1 cellular context compared by ENCODE assay signal in the genomic region with DNA sequence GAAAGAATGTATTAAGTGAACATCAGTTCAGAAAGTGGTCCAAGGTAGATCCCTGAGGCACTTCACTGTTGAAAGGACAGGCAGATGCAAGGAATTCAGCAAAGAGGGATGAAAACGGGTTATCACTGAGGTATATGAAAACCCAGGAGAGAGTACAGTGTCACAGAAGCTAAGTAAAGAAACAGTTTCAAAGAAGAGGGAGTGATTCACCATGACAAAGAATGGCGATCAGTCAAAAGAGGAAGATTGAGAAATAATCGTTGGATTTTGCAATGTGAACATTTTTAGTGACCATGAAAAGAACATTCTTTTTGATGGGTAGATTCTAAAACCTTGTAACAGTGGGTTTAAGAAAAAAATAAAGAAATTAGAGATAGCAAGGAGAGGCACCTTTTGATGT.
TF ChIP-seq lines count a peak whose summit lies in the region.

No MANE protein-coding gene starts in this region.

TF ChIP-seq in SK-N-SH treated with all-trans-retinoic acid at 6 μM for 48 hours, 23 proteins besides CTCF, POLR2A, EP300 and RAD21 (continued from another document):
- TF ChIP-seq CREB5 (CRISPR knock-in tag; IDR thresholded peaks at IDR 0.05; ENCODE audit: low read depth), result no peak
- TF ChIP-seq ZFP30 (CRISPR knock-in tag; IDR thresholded peaks at IDR 0.05), result no peak
- TF ChIP-seq TCF4 (CRISPR knock-in tag; IDR thresholded peaks at IDR 0.05; ENCODE audit: borderline replicate concordance), result no peak
- no peak for TF ChIP-seq PPARA (CRISPR knock-in tag; IDR thresholded peaks at IDR 0.05; ENCODE audit: borderline replicate concordance)
- TF ChIP-seq TOX (CRISPR knock-in tag; IDR thresholded peaks at IDR 0.05; ENCODE audit: borderline replicate concordance), result no peak
- no peak for TF ChIP-seq POU6F1 (CRISPR knock-in tag; IDR thresholded peaks at IDR 0.05; ENCODE audit: borderline replicate concordance, low read depth)
- TF ChIP-seq ESRRG (CRISPR knock-in tag; IDR thresholded peaks at IDR 0.05), result no peak
